1 cellular context compared by ENCODE assay signal in genomic region chr1:32107742-32108661, GRCh38.
TF ChIP-seq lines count a peak whose summit lies in the region.

Gene KPNA6 (plus strand): TSS chr1:32108056. CDS start chr1:32108131, 75 bp downstream.

TF ChIP-seq in HepG2, 621 proteins besides CTCF, POLR2A, EP300 and RAD21 (continued from another document and continues in another):
- TF ChIP-seq, protein P1, sequence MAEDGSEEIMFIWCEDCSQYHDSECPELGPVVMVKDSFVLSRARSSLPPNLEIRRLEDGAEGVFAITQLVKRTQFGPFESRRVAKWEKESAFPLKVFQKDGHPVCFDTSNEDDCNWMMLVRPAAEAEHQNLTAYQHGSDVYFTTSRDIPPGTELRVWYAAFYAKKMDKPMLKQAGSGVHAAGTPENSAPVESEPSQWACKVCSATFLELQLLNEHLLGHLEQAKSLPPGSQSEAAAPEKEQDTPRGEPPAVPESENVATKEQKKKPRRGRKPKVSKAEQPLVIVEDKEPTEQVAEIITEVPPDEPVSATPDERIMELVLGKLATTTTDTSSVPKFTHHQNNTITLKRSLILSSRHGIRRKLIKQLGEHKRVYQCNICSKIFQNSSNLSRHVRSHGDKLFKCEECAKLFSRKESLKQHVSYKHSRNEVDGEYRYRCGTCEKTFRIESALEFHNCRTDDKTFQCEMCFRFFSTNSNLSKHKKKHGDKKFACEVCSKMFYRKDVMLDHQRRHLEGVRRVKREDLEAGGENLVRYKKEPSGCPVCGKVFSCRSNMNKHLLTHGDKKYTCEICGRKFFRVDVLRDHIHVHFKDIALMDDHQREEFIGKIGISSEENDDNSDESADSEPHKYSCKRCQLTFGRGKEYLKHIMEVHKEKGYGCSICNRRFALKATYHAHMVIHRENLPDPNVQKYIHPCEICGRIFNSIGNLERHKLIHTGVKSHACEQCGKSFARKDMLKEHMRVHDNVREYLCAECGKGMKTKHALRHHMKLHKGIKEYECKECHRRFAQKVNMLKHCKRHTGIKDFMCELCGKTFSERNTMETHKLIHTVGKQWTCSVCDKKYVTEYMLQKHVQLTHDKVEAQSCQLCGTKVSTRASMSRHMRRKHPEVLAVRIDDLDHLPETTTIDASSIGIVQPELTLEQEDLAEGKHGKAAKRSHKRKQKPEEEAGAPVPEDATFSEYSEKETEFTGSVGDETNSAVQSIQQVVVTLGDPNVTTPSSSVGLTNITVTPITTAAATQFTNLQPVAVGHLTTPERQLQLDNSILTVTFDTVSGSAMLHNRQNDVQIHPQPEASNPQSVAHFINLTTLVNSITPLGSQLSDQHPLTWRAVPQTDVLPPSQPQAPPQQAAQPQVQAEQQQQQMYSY (CRISPR knock-in tag; IDR thresholded peaks at IDR 0.05): 0 out of 2 replicates have a peak, but pooled peaks have one; percentile 11
- TF ChIP-seq POLR2AphosphoS5 (IDR thresholded peaks at IDR 0.05; ENCODE audit: low read depth, low read length) (peak; percentile 74), TBL1XR1 (IDR thresholded peaks at IDR 0.05; ENCODE audit: borderline replicate concordance, low read length, partially characterized antibody) (no peak), HOXA3 (CRISPR knock-in tag; IDR thresholded peaks at IDR 0.05) (peak; percentile 93), GATAD1 (CRISPR knock-in tag; IDR thresholded peaks at IDR 0.05) (peak; percentile 89), SP1 (IDR thresholded peaks at IDR 0.05) (no peak), SP1 (CRISPR knock-in tag; IDR thresholded peaks at IDR 0.05) (no peak; the same call in 1 of the 2 replicates), MED13 (CRISPR knock-in tag; IDR thresholded peaks at IDR 0.05) (no peak), ZNF839 (CRISPR knock-in tag; IDR thresholded peaks at IDR 0.05; ENCODE audit: borderline replicate concordance) (no peak; the same call in 1 of the 2 replicates), ZNF407 (CRISPR knock-in tag; IDR thresholded peaks at IDR 0.05; ENCODE audit: not compliant biosample characterization) (no peak), HOXA5 (CRISPR knock-in tag; IDR thresholded peaks at IDR 0.05) (peak; percentile 22; the same call in 1 of the 2 replicates), ZNF367 (CRISPR knock-in tag; IDR thresholded peaks at IDR 0.05; ENCODE audit: borderline replicate concordance) (no peak), SPEN (CRISPR knock-in tag; IDR thresholded peaks at IDR 0.05; ENCODE audit: low read depth) (peak; percentile 68; the same call in 1 of the 2 replicates), THAP7 (CRISPR knock-in tag; IDR thresholded peaks at IDR 0.05) (no peak), TBP (CRISPR knock-in tag; IDR thresholded peaks at IDR 0.05) (no peak), CHD2 (IDR thresholded peaks at IDR 0.05; ENCODE audit: low read depth, low read length) (no peak), FOSL1 (CRISPR knock-in tag; IDR thresholded peaks at IDR 0.05; ENCODE audit: borderline replicate concordance) (no peak), ZNF232 (CRISPR knock-in tag; IDR thresholded peaks at IDR 0.05; ENCODE audit: borderline replicate concordance) (peak; percentile 61; the same call in 1 of the 2 replicates), NPAS2 (CRISPR knock-in tag; IDR thresholded peaks at IDR 0.05; ENCODE audit: borderline replicate concordance) (no peak), ZEB1 (IDR thresholded peaks at IDR 0.05; ENCODE audit: insufficient replicate concordance, low read depth) (no peak), KMT2A (CRISPR knock-in tag; IDR thresholded peaks at IDR 0.05) (peak; percentile 80), HES4 (CRISPR knock-in tag; IDR thresholded peaks at IDR 0.05; ENCODE audit: borderline replicate concordance) (no peak; the same call in 1 of the 2 replicates), ZMYM4 (CRISPR knock-in tag; IDR thresholded peaks at IDR 0.05) (peak; percentile 77), ZNF451 (CRISPR knock-in tag; IDR thresholded peaks at IDR 0.05) (no peak), TCF12 (IDR thresholded peaks at IDR 0.05) (no peak), TCF12 (CRISPR knock-in tag; IDR thresholded peaks at IDR 0.05) (no peak), PATZ1 (CRISPR knock-in tag; IDR thresholded peaks at IDR 0.05) (peak; percentile 50; the same call in 1 of the 2 replicates), FIP1L1 (IDR thresholded peaks at IDR 0.05; ENCODE audit: borderline replicate concordance, insufficient read depth, low read depth, low read length) (no peak), MAX (IDR thresholded peaks at IDR 0.05) (peak; percentile 51), KLF9 (CRISPR knock-in tag; IDR thresholded peaks at IDR 0.05; ENCODE audit: low read depth) (0 out of 2 replicates have a peak, but pooled peaks have one; percentile 81)
- TF ChIP-seq, protein P2, sequence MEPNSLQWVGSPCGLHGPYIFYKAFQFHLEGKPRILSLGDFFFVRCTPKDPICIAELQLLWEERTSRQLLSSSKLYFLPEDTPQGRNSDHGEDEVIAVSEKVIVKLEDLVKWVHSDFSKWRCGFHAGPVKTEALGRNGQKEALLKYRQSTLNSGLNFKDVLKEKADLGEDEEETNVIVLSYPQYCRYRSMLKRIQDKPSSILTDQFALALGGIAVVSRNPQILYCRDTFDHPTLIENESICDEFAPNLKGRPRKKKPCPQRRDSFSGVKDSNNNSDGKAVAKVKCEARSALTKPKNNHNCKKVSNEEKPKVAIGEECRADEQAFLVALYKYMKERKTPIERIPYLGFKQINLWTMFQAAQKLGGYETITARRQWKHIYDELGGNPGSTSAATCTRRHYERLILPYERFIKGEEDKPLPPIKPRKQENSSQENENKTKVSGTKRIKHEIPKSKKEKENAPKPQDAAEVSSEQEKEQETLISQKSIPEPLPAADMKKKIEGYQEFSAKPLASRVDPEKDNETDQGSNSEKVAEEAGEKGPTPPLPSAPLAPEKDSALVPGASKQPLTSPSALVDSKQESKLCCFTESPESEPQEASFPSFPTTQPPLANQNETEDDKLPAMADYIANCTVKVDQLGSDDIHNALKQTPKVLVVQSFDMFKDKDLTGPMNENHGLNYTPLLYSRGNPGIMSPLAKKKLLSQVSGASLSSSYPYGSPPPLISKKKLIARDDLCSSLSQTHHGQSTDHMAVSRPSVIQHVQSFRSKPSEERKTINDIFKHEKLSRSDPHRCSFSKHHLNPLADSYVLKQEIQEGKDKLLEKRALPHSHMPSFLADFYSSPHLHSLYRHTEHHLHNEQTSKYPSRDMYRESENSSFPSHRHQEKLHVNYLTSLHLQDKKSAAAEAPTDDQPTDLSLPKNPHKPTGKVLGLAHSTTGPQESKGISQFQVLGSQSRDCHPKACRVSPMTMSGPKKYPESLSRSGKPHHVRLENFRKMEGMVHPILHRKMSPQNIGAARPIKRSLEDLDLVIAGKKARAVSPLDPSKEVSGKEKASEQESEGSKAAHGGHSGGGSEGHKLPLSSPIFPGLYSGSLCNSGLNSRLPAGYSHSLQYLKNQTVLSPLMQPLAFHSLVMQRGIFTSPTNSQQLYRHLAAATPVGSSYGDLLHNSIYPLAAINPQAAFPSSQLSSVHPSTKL (CRISPR knock-in tag; IDR thresholded peaks at IDR 0.05): peak; percentile 26; the same call in 1 of the 2 replicates
- TF ChIP-seq, protein P3, sequence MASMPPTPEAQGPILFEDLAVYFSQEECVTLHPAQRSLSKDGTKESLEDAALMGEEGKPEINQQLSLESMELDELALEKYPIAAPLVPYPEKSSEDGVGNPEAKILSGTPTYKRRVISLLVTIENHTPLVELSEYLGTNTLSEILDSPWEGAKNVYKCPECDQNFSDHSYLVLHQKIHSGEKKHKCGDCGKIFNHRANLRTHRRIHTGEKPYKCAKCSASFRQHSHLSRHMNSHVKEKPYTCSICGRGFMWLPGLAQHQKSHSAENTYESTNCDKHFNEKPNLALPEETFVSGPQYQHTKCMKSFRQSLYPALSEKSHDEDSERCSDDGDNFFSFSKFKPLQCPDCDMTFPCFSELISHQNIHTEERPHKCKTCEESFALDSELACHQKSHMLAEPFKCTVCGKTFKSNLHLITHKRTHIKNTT (CRISPR knock-in tag; IDR thresholded peaks at IDR 0.05): no peak
- TF ChIP-seq, protein P4, sequence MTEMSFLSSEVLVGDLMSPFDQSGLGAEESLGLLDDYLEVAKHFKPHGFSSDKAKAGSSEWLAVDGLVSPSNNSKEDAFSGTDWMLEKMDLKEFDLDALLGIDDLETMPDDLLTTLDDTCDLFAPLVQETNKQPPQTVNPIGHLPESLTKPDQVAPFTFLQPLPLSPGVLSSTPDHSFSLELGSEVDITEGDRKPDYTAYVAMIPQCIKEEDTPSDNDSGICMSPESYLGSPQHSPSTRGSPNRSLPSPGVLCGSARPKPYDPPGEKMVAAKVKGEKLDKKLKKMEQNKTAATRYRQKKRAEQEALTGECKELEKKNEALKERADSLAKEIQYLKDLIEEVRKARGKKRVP (CRISPR knock-in tag; IDR thresholded peaks at IDR 0.05): 0 out of 4 replicates have a peak, but pooled peaks of 1 of the 2 experiments have one; percentile 37
- TF ChIP-seq, protein P5, sequence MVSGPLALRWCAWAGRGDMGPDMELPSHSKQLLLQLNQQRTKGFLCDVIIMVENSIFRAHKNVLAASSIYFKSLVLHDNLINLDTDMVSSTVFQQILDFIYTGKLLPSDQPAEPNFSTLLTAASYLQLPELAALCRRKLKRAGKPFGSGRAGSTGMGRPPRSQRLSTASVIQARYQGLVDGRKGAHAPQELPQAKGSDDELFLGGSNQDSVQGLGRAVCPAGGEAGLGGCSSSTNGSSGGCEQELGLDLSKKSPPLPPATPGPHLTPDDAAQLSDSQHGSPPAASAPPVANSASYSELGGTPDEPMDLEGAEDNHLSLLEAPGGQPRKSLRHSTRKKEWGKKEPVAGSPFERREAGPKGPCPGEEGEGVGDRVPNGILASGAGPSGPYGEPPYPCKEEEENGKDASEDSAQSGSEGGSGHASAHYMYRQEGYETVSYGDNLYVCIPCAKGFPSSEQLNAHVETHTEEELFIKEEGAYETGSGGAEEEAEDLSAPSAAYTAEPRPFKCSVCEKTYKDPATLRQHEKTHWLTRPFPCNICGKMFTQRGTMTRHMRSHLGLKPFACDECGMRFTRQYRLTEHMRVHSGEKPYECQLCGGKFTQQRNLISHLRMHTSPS (CRISPR knock-in tag; IDR thresholded peaks at IDR 0.05; ENCODE audit: low read depth): no peak
